In the genomic region with DNA sequence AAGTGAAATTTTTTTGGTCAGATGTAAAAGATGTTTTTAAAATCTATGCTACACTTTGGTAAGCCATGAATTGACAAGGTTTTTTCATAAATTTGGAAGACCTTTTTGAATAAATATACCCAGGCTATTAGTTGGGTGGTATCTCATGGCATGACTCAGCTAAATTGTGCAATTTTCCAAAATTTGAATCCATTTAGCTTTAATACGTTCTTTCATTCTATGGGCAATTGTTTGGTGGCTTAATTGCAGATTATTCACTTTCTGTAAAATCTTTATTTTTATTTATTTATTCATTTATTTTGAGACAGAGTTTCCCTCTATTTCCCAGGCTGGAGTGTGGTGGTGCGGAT, we compare ENCODE assay signal across 2 cellular contexts.
TF ChIP-seq lines count a peak whose summit lies in the region.

No MANE protein-coding gene starts in this region.

TF ChIP-seq in SK-N-SH, 30 proteins besides CTCF, POLR2A, EP300 and RAD21 (continued from another document):
- TF ChIP-seq, protein P1, sequence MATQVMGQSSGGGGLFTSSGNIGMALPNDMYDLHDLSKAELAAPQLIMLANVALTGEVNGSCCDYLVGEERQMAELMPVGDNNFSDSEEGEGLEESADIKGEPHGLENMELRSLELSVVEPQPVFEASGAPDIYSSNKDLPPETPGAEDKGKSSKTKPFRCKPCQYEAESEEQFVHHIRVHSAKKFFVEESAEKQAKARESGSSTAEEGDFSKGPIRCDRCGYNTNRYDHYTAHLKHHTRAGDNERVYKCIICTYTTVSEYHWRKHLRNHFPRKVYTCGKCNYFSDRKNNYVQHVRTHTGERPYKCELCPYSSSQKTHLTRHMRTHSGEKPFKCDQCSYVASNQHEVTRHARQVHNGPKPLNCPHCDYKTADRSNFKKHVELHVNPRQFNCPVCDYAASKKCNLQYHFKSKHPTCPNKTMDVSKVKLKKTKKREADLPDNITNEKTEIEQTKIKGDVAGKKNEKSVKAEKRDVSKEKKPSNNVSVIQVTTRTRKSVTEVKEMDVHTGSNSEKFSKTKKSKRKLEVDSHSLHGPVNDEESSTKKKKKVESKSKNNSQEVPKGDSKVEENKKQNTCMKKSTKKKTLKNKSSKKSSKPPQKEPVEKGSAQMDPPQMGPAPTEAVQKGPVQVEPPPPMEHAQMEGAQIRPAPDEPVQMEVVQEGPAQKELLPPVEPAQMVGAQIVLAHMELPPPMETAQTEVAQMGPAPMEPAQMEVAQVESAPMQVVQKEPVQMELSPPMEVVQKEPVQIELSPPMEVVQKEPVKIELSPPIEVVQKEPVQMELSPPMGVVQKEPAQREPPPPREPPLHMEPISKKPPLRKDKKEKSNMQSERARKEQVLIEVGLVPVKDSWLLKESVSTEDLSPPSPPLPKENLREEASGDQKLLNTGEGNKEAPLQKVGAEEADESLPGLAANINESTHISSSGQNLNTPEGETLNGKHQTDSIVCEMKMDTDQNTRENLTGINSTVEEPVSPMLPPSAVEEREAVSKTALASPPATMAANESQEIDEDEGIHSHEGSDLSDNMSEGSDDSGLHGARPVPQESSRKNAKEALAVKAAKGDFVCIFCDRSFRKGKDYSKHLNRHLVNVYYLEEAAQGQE (IDR thresholded peaks at IDR 0.05; ENCODE audit: low read depth, low read length) = no peak
- TF ChIP-seq NRF1 (IDR thresholded peaks at IDR 0.05; ENCODE audit: low read depth, low read length) = no peak
- TF ChIP-seq NFIC (IDR thresholded peaks at IDR 0.05; ENCODE audit: borderline replicate concordance) = no peak

TF ChIP-seq in K562, 482 proteins besides CTCF, POLR2A, EP300 and RAD21 (continued from another document):
- peak; percentile 63 for TF ChIP-seq MAFF (IDR thresholded peaks at IDR 0.05; ENCODE audit: low read length)
- no peak for TF ChIP-seq MTA3 (IDR thresholded peaks at IDR 0.05; ENCODE audit: borderline replicate concordance)
- TF ChIP-seq MITF (IDR thresholded peaks at IDR 0.05) = no peak
- no peak for TF ChIP-seq GTF3C2 (IDR thresholded peaks at IDR 0.05; ENCODE audit: borderline replicate concordance, extremely low read depth, insufficient read length)
- TF ChIP-seq XRCC5 (IDR thresholded peaks at IDR 0.05; ENCODE audit: low read depth, low read length) = no peak
- TF ChIP-seq, protein P2, sequence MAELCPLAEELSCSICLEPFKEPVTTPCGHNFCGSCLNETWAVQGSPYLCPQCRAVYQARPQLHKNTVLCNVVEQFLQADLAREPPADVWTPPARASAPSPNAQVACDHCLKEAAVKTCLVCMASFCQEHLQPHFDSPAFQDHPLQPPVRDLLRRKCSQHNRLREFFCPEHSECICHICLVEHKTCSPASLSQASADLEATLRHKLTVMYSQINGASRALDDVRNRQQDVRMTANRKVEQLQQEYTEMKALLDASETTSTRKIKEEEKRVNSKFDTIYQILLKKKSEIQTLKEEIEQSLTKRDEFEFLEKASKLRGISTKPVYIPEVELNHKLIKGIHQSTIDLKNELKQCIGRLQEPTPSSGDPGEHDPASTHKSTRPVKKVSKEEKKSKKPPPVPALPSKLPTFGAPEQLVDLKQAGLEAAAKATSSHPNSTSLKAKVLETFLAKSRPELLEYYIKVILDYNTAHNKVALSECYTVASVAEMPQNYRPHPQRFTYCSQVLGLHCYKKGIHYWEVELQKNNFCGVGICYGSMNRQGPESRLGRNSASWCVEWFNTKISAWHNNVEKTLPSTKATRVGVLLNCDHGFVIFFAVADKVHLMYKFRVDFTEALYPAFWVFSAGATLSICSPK (IDR thresholded peaks at IDR 0.05; ENCODE audit: borderline replicate concordance) = no peak
- TF ChIP-seq EP400 (IDR thresholded peaks at IDR 0.05) = no peak
- no peak for TF ChIP-seq KLF10 (CRISPR knock-in tag; IDR thresholded peaks at IDR 0.05)
- no peak for TF ChIP-seq SMAD2 (IDR thresholded peaks at IDR 0.05; ENCODE audit: low read depth, low read length)
TF ChIP-seq in K562: peak in this region for 6.
